1 cellular context compared by ENCODE assay signal in the genomic region with DNA sequence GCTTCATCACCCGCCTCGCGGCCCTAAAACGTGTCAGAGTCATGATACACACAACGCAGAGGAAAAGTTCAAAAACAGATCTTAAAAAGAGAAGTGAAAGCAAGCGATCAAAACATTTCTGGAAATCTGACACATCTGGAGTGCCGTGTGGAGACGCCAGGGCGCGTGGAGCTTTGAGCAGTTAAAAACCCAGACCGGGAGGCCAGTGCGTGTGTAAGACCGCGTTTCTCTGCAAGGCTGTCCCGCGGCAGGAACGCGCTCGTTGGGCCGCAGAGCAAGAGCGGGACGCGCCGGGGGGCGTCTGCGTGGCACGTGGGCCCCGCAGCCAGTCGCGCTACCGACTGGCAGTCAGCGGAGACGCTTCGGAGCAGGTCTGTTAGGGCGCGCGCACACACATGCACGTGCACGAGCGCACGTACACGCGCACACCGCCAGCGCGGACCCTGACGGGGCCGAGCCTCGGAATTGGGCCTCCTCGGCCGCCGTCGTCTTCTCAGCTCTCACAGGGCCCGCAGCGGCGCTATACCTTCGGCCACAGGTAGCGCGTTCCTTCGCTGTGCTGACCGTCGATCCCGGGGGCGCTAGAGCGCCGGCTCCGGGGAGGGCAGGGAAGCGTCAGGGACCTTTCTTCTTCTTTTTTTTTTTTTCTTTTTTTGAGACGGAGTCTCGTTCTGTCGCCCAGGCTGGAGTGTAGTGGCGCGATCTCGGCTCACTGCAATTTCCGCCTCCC.
A peak's percentile ranks its signal among the peaks of the same experiment; 100 is the strongest.
TF ChIP-seq lines count a peak whose summit lies in the region.

No MANE protein-coding gene starts in this region.

TF ChIP-seq in K562, 482 proteins besides CTCF, POLR2A, EP300 and RAD21 (continued from another document and continues in another):
- no peak for TF ChIP-seq ZNF507 (tag; conservative IDR thresholded peaks at IDR 0.05)
- no peak for TF ChIP-seq BRF1 (IDR thresholded peaks at IDR 0.05; ENCODE audit: borderline replicate concordance, extremely low read depth, insufficient read length)
- no peak for TF ChIP-seq HSF4 (CRISPR knock-in tag; IDR thresholded peaks at IDR 0.05; ENCODE audit: borderline replicate concordance)
- TF ChIP-seq CREBBP (IDR thresholded peaks at IDR 0.05; ENCODE audit: low read depth, low read length): no peak
- TF ChIP-seq, protein P1, sequence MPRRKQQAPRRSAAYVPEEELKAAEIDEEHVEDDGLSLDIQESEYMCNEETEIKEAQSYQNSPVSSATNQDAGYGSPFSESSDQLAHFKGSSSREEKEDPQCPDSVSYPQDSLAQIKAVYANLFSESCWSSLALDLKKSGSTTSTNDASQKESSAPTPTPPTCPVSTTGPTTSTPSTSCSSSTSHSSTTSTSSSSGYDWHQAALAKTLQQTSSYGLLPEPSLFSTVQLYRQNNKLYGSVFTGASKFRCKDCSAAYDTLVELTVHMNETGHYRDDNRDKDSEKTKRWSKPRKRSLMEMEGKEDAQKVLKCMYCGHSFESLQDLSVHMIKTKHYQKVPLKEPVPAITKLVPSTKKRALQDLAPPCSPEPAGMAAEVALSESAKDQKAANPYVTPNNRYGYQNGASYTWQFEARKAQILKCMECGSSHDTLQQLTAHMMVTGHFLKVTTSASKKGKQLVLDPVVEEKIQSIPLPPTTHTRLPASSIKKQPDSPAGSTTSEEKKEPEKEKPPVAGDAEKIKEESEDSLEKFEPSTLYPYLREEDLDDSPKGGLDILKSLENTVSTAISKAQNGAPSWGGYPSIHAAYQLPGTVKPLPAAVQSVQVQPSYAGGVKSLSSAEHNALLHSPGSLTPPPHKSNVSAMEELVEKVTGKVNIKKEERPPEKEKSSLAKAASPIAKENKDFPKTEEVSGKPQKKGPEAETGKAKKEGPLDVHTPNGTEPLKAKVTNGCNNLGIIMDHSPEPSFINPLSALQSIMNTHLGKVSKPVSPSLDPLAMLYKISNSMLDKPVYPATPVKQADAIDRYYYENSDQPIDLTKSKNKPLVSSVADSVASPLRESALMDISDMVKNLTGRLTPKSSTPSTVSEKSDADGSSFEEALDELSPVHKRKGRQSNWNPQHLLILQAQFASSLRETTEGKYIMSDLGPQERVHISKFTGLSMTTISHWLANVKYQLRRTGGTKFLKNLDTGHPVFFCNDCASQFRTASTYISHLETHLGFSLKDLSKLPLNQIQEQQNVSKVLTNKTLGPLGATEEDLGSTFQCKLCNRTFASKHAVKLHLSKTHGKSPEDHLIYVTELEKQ (CRISPR knock-in tag; IDR thresholded peaks at IDR 0.05): no peak
- TF ChIP-seq, protein P2, sequence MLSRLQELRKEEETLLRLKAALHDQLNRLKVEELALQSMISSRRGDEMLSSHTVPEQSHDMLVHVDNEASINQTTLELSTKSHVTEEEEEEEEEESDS (CRISPR knock-in tag; IDR thresholded peaks at IDR 0.05): no peak
- no peak for TF ChIP-seq GTF2E2 (tag; IDR thresholded peaks at IDR 0.05)
- TF ChIP-seq, protein P3, sequence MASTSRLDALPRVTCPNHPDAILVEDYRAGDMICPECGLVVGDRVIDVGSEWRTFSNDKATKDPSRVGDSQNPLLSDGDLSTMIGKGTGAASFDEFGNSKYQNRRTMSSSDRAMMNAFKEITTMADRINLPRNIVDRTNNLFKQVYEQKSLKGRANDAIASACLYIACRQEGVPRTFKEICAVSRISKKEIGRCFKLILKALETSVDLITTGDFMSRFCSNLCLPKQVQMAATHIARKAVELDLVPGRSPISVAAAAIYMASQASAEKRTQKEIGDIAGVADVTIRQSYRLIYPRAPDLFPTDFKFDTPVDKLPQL (IDR thresholded peaks at IDR 0.05; ENCODE audit: extremely low read depth, insufficient read length): no peak
- no peak for TF ChIP-seq ZNF655 (CRISPR knock-in tag; IDR thresholded peaks at IDR 0.05)
- no peak for TF ChIP-seq SUPT5H (IDR thresholded peaks at IDR 0.05)
- TF ChIP-seq ARHGAP35 (IDR thresholded peaks at IDR 0.05; ENCODE audit: partially characterized antibody): no peak
- TF ChIP-seq, protein P4, sequence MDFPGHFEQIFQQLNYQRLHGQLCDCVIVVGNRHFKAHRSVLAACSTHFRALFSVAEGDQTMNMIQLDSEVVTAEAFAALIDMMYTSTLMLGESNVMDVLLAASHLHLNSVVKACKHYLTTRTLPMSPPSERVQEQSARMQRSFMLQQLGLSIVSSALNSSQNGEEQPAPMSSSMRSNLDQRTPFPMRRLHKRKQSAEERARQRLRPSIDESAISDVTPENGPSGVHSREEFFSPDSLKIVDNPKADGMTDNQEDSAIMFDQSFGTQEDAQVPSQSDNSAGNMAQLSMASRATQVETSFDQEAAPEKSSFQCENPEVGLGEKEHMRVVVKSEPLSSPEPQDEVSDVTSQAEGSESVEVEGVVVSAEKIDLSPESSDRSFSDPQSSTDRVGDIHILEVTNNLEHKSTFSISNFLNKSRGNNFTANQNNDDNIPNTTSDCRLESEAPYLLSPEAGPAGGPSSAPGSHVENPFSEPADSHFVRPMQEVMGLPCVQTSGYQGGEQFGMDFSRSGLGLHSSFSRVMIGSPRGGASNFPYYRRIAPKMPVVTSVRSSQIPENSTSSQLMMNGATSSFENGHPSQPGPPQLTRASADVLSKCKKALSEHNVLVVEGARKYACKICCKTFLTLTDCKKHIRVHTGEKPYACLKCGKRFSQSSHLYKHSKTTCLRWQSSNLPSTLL (IDR thresholded peaks at IDR 0.05): no peak
- peak; percentile 45 for TF ChIP-seq KAT2B (IDR thresholded peaks at IDR 0.05; ENCODE audit: low read depth, low read length)
- no peak for TF ChIP-seq RBM15 (IDR thresholded peaks at IDR 0.05; ENCODE audit: insufficient read depth, low read length)
- TF ChIP-seq, protein P5, sequence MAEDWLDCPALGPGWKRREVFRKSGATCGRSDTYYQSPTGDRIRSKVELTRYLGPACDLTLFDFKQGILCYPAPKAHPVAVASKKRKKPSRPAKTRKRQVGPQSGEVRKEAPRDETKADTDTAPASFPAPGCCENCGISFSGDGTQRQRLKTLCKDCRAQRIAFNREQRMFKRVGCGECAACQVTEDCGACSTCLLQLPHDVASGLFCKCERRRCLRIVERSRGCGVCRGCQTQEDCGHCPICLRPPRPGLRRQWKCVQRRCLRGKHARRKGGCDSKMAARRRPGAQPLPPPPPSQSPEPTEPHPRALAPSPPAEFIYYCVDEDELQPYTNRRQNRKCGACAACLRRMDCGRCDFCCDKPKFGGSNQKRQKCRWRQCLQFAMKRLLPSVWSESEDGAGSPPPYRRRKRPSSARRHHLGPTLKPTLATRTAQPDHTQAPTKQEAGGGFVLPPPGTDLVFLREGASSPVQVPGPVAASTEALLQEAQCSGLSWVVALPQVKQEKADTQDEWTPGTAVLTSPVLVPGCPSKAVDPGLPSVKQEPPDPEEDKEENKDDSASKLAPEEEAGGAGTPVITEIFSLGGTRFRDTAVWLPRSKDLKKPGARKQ (CRISPR knock-in tag; IDR thresholded peaks at IDR 0.05): peak; percentile 5; the same call in 1 of the 2 replicates
- TF ChIP-seq HNRNPH1 (optimal IDR thresholded peaks at IDR 0.05; ENCODE audit: low read depth, low read length): no peak
- TF ChIP-seq RUNX1 (IDR thresholded peaks at IDR 0.05; ENCODE audit: low read depth): no peak
- TF ChIP-seq XRCC4 (IDR thresholded peaks at IDR 0.05; ENCODE audit: extremely low read depth, insufficient read depth, insufficient read length): no peak
- TF ChIP-seq, protein P6, sequence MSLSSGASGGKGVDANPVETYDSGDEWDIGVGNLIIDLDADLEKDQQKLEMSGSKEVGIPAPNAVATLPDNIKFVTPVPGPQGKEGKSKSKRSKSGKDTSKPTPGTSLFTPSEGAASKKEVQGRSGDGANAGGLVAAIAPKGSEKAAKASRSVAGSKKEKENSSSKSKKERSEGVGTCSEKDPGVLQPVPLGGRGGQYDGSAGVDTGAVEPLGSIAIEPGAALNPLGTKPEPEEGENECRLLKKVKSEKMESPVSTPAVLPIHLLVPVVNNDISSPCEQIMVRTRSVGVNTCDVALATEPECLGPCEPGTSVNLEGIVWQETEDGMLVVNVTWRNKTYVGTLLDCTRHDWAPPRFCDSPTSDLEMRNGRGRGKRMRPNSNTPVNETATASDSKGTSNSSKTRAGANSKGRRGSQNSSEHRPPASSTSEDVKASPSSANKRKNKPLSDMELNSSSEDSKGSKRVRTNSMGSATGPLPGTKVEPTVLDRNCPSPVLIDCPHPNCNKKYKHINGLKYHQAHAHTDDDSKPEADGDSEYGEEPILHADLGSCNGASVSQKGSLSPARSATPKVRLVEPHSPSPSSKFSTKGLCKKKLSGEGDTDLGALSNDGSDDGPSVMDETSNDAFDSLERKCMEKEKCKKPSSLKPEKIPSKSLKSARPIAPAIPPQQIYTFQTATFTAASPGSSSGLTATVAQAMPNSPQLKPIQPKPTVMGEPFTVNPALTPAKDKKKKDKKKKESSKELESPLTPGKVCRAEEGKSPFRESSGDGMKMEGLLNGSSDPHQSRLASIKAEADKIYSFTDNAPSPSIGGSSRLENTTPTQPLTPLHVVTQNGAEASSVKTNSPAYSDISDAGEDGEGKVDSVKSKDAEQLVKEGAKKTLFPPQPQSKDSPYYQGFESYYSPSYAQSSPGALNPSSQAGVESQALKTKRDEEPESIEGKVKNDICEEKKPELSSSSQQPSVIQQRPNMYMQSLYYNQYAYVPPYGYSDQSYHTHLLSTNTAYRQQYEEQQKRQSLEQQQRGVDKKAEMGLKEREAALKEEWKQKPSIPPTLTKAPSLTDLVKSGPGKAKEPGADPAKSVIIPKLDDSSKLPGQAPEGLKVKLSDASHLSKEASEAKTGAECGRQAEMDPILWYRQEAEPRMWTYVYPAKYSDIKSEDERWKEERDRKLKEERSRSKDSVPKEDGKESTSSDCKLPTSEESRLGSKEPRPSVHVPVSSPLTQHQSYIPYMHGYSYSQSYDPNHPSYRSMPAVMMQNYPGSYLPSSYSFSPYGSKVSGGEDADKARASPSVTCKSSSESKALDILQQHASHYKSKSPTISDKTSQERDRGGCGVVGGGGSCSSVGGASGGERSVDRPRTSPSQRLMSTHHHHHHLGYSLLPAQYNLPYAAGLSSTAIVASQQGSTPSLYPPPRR (CRISPR knock-in tag; IDR thresholded peaks at IDR 0.05; ENCODE audit: borderline replicate concordance): no peak
- TF ChIP-seq EWSR1 (IDR thresholded peaks at IDR 0.05; ENCODE audit: borderline replicate concordance, low read depth, partially characterized antibody): no peak
- TF ChIP-seq, protein P7, sequence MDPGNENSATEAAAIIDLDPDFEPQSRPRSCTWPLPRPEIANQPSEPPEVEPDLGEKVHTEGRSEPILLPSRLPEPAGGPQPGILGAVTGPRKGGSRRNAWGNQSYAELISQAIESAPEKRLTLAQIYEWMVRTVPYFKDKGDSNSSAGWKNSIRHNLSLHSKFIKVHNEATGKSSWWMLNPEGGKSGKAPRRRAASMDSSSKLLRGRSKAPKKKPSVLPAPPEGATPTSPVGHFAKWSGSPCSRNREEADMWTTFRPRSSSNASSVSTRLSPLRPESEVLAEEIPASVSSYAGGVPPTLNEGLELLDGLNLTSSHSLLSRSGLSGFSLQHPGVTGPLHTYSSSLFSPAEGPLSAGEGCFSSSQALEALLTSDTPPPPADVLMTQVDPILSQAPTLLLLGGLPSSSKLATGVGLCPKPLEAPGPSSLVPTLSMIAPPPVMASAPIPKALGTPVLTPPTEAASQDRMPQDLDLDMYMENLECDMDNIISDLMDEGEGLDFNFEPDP (CRISPR knock-in tag; IDR thresholded peaks at IDR 0.05): no peak
- TF ChIP-seq, protein P8, sequence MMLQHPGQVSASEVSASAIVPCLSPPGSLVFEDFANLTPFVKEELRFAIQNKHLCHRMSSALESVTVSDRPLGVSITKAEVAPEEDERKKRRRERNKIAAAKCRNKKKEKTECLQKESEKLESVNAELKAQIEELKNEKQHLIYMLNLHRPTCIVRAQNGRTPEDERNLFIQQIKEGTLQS (IDR thresholded peaks at IDR 0.05): no peak
- TF ChIP-seq, protein P8 (CRISPR knock-in tag; conservative IDR thresholded peaks at IDR 0.05): no peak
- TF ChIP-seq RB1 (IDR thresholded peaks at IDR 0.05; ENCODE audit: low read depth): peak; percentile 76; the same call in 1 of the 2 replicates
- TF ChIP-seq CLOCK (CRISPR knock-in tag; IDR thresholded peaks at IDR 0.05; ENCODE audit: borderline replicate concordance): no peak
- TF ChIP-seq CREM (IDR thresholded peaks at IDR 0.05; ENCODE audit: low read depth): peak; percentile 44
- no peak for TF ChIP-seq PHB2 (IDR thresholded peaks at IDR 0.05; ENCODE audit: low read depth)
- TF ChIP-seq KDM4B (IDR thresholded peaks at IDR 0.05; ENCODE audit: borderline replicate concordance in 2 of 2, low read depth in 1 of 2): no peak
- TF ChIP-seq, protein P9, sequence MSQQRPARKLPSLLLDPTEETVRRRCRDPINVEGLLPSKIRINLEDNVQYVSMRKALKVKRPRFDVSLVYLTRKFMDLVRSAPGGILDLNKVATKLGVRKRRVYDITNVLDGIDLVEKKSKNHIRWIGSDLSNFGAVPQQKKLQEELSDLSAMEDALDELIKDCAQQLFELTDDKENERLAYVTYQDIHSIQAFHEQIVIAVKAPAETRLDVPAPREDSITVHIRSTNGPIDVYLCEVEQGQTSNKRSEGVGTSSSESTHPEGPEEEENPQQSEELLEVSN (IDR thresholded peaks at IDR 0.05; ENCODE audit: borderline replicate concordance in 1 of 2, extremely low read depth in 1 of 2, insufficient read depth in 1 of 2, insufficient read length in 1 of 2, low read depth in 1 of 2, low read length in 1 of 2, poor library complexity in 1 of 2, severe bottlenecking in 1 of 2): peak; percentile 95
- TF ChIP-seq PPARD (CRISPR knock-in tag; IDR thresholded peaks at IDR 0.05): no peak
- no peak for TF ChIP-seq RBM25 (IDR thresholded peaks at IDR 0.05; ENCODE audit: low read depth, low read length, severe bottlenecking)
- no peak for TF ChIP-seq ELF1 (tag; IDR thresholded peaks at IDR 0.05)
- no peak for TF ChIP-seq HIVEP1 (CRISPR knock-in tag; IDR thresholded peaks at IDR 0.05)
